ENCODE assay signal across 25 cellular contexts in the genomic region with DNA sequence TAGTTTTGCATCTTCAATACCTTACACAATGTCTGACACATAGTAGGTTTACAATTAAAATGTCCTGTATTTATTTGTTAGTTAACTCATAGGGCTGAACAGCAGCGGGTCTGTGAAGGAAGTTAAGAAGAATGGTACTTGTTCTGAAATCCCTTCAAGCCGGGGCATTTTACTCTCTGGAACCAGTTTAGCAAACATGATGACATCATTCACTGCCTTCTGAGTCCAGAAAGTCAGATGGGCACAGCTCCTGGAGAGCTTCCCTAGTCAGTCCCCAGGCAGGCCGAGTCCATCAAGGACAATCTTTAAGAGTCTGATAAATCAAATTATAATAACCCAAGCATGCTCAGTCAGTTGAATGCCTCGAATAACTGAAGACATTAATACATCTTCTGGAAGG.
"Had no signal": no experiment of that assay in that cellular context is flagged by ENCODE, and none has a peak within 500 bp of the region (broad histone marks: within the 10 kb centered on the region; RNA-seq: fewer than 3 reads in every experiment).

No MANE protein-coding gene starts in this region.

- H3K4me1 Mint-ChIP-seq: activated B cell treated with CpG ODN at 0.5 μM for 24 hours; activated naive CD8-positive, alpha-beta T cell treated with anti-CD3 and anti-CD28 coated beads, Interleukin-2, amount 10 ng/mL, durations not matched to agents 7 days and 5 days; naive thymus-derived CD8-positive, alpha-beta T cell had no signal

- H3K9ac ChIP-seq: neural progenitor cell had no signal

- H3K27me3 ChIP-seq: breast epithelium, gastroesophageal sphincter, neural progenitor cell, spleen, vagina had no signal

- DNase-seq: activated B cell treated with CpG ODN at 0.5 μM for 24 hours; activated CD4-positive, alpha-beta T cell treated with anti-CD3 and anti-CD28 coated beads for 4 hours; activated CD4-positive, alpha-beta T cell treated with anti-CD3 and anti-CD28 coated beads, Interleukin-2, amount 50 U/mL, for 48 hours; activated naive CD4-positive, alpha-beta T cell treated with anti-CD3 and anti-CD28 coated beads for 36 hours; activated naive CD8-positive, alpha-beta T cell treated with anti-CD3 and anti-CD28 coated beads, Interleukin-2, amount 10 ng/mL, durations not matched to agents 7 days and 5 days; activated T-cell treated with anti-CD3 and anti-CD28 coated beads, Interleukin-2, amount 50 U/mL, for 48 hours; amniotic stem cell; cerebellar nuclear complex; esophagus squamous epithelium; head of caudate nucleus; islet precursor cell; lower lobe of right lung; naive thymus-derived CD8-positive, alpha-beta T cell; posterior cingulate gyrus; spleen; stimulated activated CD4-positive, alpha-beta T cell treated with anti-CD3 and anti-CD28 coated beads, Interleukin-4, amount 100 ng/mL, for 24 hours; stimulated activated naive CD4-positive, alpha-beta T cell treated with Interleukin-2 at 50 U/mL for 16 hours had no signal

- H3K4me3 Mint-ChIP-seq: activated B cell treated with CpG ODN at 0.5 μM for 24 hours; activated naive CD4-positive, alpha-beta T cell treated with anti-CD3 and anti-CD28 coated beads for 36 hours; activated naive CD8-positive, alpha-beta T cell treated with anti-CD3 and anti-CD28 coated beads, Interleukin-2, amount 10 ng/mL, durations not matched to agents 7 days and 5 days; mesothelial cell of epicardium; naive thymus-derived CD8-positive, alpha-beta T cell; neural progenitor cell; type B pancreatic cell had no signal

- H3K27ac ChIP-seq: breast epithelium, coronary artery, esophagus squamous epithelium, gastroesophageal sphincter, lower lobe of right lung, neural progenitor cell, spleen, thoracic aorta, vagina had no signal

- H3K36me3 Mint-ChIP-seq: activated naive CD8-positive, alpha-beta T cell treated with anti-CD3 and anti-CD28 coated beads, Interleukin-2, amount 10 ng/mL, durations not matched to agents 7 days and 5 days; mesothelial cell of epicardium; naive thymus-derived CD8-positive, alpha-beta T cell; neural progenitor cell; type B pancreatic cell had no signal

- H3K27me3 Mint-ChIP-seq: activated B cell treated with CpG ODN at 0.5 μM for 24 hours had no signal

- H3K36me3 ChIP-seq: breast epithelium, esophagus squamous epithelium, gastroesophageal sphincter, lower lobe of right lung, neural progenitor cell, spleen, thoracic aorta, vagina had no signal

- H3K4me2 ChIP-seq: neural progenitor cell had no signal

- H3K9me3 Mint-ChIP-seq: activated B cell treated with CpG ODN at 0.5 μM for 24 hours; activated naive CD4-positive, alpha-beta T cell treated with anti-CD3 and anti-CD28 coated beads for 36 hours; mesothelial cell of epicardium; neural progenitor cell; type B pancreatic cell had no signal

- ATAC-seq: gastroesophageal sphincter; lower lobe of right lung; naive thymus-derived CD8-positive, alpha-beta T cell had no signal

- H3K27ac Mint-ChIP-seq: activated B cell treated with CpG ODN at 0.5 μM for 24 hours; activated naive CD4-positive, alpha-beta T cell treated with anti-CD3 and anti-CD28 coated beads for 36 hours; activated naive CD8-positive, alpha-beta T cell treated with anti-CD3 and anti-CD28 coated beads, Interleukin-2, amount 10 ng/mL, durations not matched to agents 7 days and 5 days; mesothelial cell of epicardium; naive thymus-derived CD8-positive, alpha-beta T cell; neural progenitor cell; type B pancreatic cell had no signal

- H3K4me1 ChIP-seq: breast epithelium, esophagus squamous epithelium, gastroesophageal sphincter, lower lobe of right lung, spleen, vagina had no signal

- H3K4me3 ChIP-seq: breast epithelium, coronary artery, esophagus squamous epithelium, gastroesophageal sphincter, lower lobe of right lung, neural progenitor cell, spleen, thoracic aorta, vagina had no signal

- H3K9me3 ChIP-seq: breast epithelium, esophagus squamous epithelium, gastroesophageal sphincter, lower lobe of right lung, spleen, thoracic aorta, vagina had no signal
